ENCODE assay signal across 9 cellular contexts in genomic region chr7:127629268-127629854, GRCh38. TPM values are rescaled to one million over a fixed set of nuclear protein-coding genes. Genes with fewer than 3 reads are reported as not detected.
DNase-seq lines count a peak whose midpoint lies in the region; ATAC-seq and TF ChIP-seq lines count a peak whose summit lies in the region.
"Had no signal": no experiment of that assay in that cellular context is flagged by ENCODE, and none has a peak within 500 bp of the region (broad histone marks: within the 10 kb centered on the region; RNA-seq: fewer than 3 reads in every experiment).

No MANE protein-coding gene starts in this region.

- no peaks in the 10 kb centered on the region for H3K36me3 Mint-ChIP-seq in T-cell
- H3K36me3 Mint-ChIP-seq: brain had no signal

- H3K4me3 Mint-ChIP-seq in T-cell, result no peak overlapping the region
- H3K4me3 Mint-ChIP-seq: brain had no signal

- peak; percentile 97 for ATAC-seq in HG03103 (IDR thresholded peaks at IDR 0.05; ENCODE audit: low read depth, unreplicated experiment)
- ATAC-seq in T-cell (replicated peaks in 1 of 4), result peak in 3 of 4 experiments; percentile 53 to 56 (median 56)
- ATAC-seq in HG02798 (IDR thresholded peaks at IDR 0.05; ENCODE audit: poor library complexity, unreplicated experiment), result no peak

- CTCF ChIA-PET in T-cell (lab: Charles Lee), result interaction anchor here in 1 of 2 donors (0.9 kb wide), 1 partner anchor 826 kb away, joined by 3 read pairs; no protein-coding TSS in a partner anchor

- H3K27ac Mint-ChIP-seq in T-cell, result no peak overlapping the region
- H3K27ac Mint-ChIP-seq: brain had no signal

- POLR2A ChIA-PET in T-cell (lab: Charles Lee), result no interaction called here

- peaks cover 0 to 6% (median 2%) of the 10 kb centered on the region in 3 donors for H3K4me1 Mint-ChIP-seq in T-cell
- H3K4me1 Mint-ChIP-seq: brain had no signal

- peaks cover 19 to 31% of the 10 kb centered on the region in 2 donors for H3K27me3 Mint-ChIP-seq in T-cell

- H3K4me3 ChIP-seq in fibroblast of pulmonary artery (replicated peaks; ENCODE audit: low read depth, low read length), result no peak overlapping the region

- DNase-seq in 8988T (peak; percentile 34), GDM1 (lab: John Stamatoyannopoulos, UW) (peak; percentile 34), T-cell (peak in 13 of 34 experiments; percentile 8 to 32 (median 21)), fibroblast of pulmonary artery (ENCODE audit: low read depth) (no peak), hepatic stellate cell (ENCODE audit: low spot score) (no peak)
- peak; percentile 26 for DNase-seq in stimulated activated CD4-positive, alpha-beta T cell treated with anti-CD3 and anti-CD28 coated beads, Interleukin-4, amount 100 ng/mL, for 24 hours

- no peaks in the 10 kb centered on the region for H3K9me3 Mint-ChIP-seq in T-cell

- peak; percentile 42 for TF ChIP-seq CTCF in fibroblast of pulmonary artery (IDR thresholded peaks at IDR 0.05; ENCODE audit: low read length, missing control alignments)

RNA-seq across cellular contexts. Expression of gene PAX4, which starts 11.4 kb away (rescaled TPM):
- not detected for total RNA-seq in T-cell

RNA-seq across cellular contexts. Expression of gene SND1, which starts 22.6 kb away (rescaled TPM):
- total RNA-seq in T-cell, result 100 to 1,000 TPM; 137 to 187 (median 154) TPM

RNA-seq across cellular contexts. Expression of gene FSCN3, which starts 35.8 kb away (rescaled TPM):
- total RNA-seq in T-cell, result 1 to 10 TPM; 2.6 to 4.8 (median 3.9) TPM

RNA-seq across cellular contexts. Expression of gene ARF5, which starts 41.1 kb away (rescaled TPM):
- 100 to 1,000 TPM in 3 of 5 donors, 10 to 100 TPM in 2; 90.0 to 106 (median 102) TPM for total RNA-seq in T-cell

RNA-seq across cellular contexts. Expression of gene GCC1, which starts 44.0 kb away (rescaled TPM):
- 10 to 100 TPM; 23.8 to 29.9 (median 27.1) TPM for total RNA-seq in T-cell

Comparison
In these comparisons a context has a peak if more than half of its experiments do, and no peak if none do; other contexts are left out.
1. DNase-seq: peak in 8988T (single experiment), GDM1 (single experiment) and stimulated activated CD4-positive, alpha-beta T cell treated with anti-CD3 and anti-CD28 coated beads, Interleukin-4, amount 100 ng/mL, for 24 hours (single experiment); none in fibroblast of pulmonary artery (single experiment) and hepatic stellate cell (single experiment).